Comparison of ENCODE assay signal across 10 cellular contexts in the genomic region with DNA sequence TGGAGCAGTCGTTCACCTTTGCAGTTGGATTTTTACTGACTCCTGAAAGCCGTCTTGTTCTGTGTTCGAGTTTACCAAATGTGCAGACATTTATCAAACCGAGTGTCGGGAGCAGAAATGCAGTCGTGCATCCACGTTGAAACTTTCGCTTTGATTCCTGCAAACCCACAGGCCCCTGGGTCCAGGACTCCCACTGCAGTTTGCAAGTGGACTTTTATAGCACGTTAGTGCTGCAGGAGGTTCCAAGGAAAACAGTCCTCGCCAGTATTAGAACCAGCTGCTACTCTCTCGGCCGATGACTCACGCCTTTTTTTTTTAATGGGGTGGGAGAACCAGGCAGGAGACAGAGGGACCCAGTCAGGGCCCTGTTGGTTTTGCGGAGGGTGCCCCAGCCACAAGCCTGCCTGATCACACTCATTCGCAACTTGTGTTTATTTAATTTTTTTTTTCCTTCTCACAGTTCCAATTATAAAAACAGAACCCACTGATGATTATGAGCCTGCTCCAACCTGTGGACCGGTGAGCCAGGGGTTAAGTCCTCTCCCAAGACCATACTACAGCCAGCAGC.
DNase-seq lines count a peak whose midpoint lies in the region; FAIRE-seq and TF ChIP-seq lines count a peak whose summit lies in the region.
"Had no signal": no experiment of that assay in that cellular context is flagged by ENCODE, and none has a peak within 500 bp of the region (broad histone marks: within the 10 kb centered on the region; RNA-seq: fewer than 3 reads in every experiment).

No MANE protein-coding gene starts in this region.

- no peak for TF ChIP-seq CTCF in nephron (IDR thresholded peaks at IDR 0.05; ENCODE audit: unreplicated experiment in 3 of 3)

- H3K27ac ChIP-seq in CD4-positive, alpha-beta memory T cell (ENCODE audit: low read depth, low read length) = no peak overlapping the region

- H3K4me1 ChIP-seq in CD4-positive, alpha-beta memory T cell (ENCODE audit: insufficient read depth, low read length) = no peaks in the 10 kb centered on the region

- no peaks in the 10 kb centered on the region for H3K9me3 Mint-ChIP-seq in nephron
- no peaks in the 10 kb centered on the region for H3K9me3 Mint-ChIP-seq in CD4-positive, alpha-beta memory T cell
- no peaks in the 10 kb centered on the region for H3K9me3 Mint-ChIP-seq in immature natural killer cell

- H3K27me3 Mint-ChIP-seq in nephron (ENCODE audit: low read depth) = no peaks in the 10 kb centered on the region
- H3K27me3 Mint-ChIP-seq in CD4-positive, alpha-beta memory T cell = no peaks in the 10 kb centered on the region
- no peaks in the 10 kb centered on the region for H3K27me3 Mint-ChIP-seq in immature natural killer cell (ENCODE audit: low read depth in 3 of 3)
- H3K27me3 Mint-ChIP-seq: dendritic cell treated with granulocyte-macrophage colony-stimulating factor and Interleukin-4, amounts not matched to agents 40 ng/mL and 50 ng/mL, for 4 days had no signal

- H3K4me3 Mint-ChIP-seq in nephron (peak overlapping the region in 2 of 3 experiments; percentile 19 to 58), immature natural killer cell (no peak overlapping the region)
- H3K4me3 Mint-ChIP-seq in CD4-positive, alpha-beta memory T cell = no peak overlapping the region
- H3K4me3 Mint-ChIP-seq: dendritic cell treated with granulocyte-macrophage colony-stimulating factor and Interleukin-4, amounts not matched to agents 40 ng/mL and 50 ng/mL, for 4 days had no signal

- no peaks in the 10 kb centered on the region for H3K36me3 Mint-ChIP-seq in nephron (ENCODE audit: low read depth)
- H3K36me3 Mint-ChIP-seq in CD4-positive, alpha-beta memory T cell = peaks cover 9 to 28% of the 10 kb centered on the region in 2 donors
- peaks cover 0 to 3% (median 0%) of the 10 kb centered on the region in 3 donors for H3K36me3 Mint-ChIP-seq in immature natural killer cell

- POLR2A ChIA-PET in CD4-positive, alpha-beta memory T cell (lab: Charles Lee; ENCODE audit: partially characterized antibody) = no interaction called here

- no peaks in the 10 kb centered on the region for H3K9me3 ChIP-seq in CD4-positive, alpha-beta memory T cell (ENCODE audit: control insufficient read depth in 1 of 2, low read length in 2 of 2)

- peak; percentile 91 for DNase-seq in AG08396 (ENCODE audit: low spot score)
- peak; percentile 29 for DNase-seq in HTR-8/SVneo (ENCODE audit: insufficient read length, low spot score)
- peak; percentile 78 for DNase-seq in dermis blood vessel endothelial cell
- no peak for DNase-seq in CD4-positive, alpha-beta memory T cell
- DNase-seq in immature natural killer cell = no peak
- no peak for DNase-seq in NCI-H1048 (lab: John Stamatoyannopoulos, UW)
- DNase-seq in NCI-H524 treated with DMSO at 0.1 percent for 48 hours (lab: John Stamatoyannopoulos, UW) = no peak

- H3K4me1 Mint-ChIP-seq in nephron (peaks cover 35% of the 10 kb centered on the region), immature natural killer cell (peaks cover 0 to 1% of the 10 kb centered on the region in 2 donors)
- peaks cover 0 to 13% (median 5%) of the 10 kb centered on the region in 4 donors for H3K4me1 Mint-ChIP-seq in CD4-positive, alpha-beta memory T cell

- CTCF ChIA-PET in CD4-positive, alpha-beta memory T cell (lab: Charles Lee; ENCODE audit: partially characterized antibody) = no interaction called here

- intact Hi-C loops in CD4-positive, alpha-beta memory T cell (cut with micrococcal nuclease) = no loop called here

- no peaks in the 10 kb centered on the region for H3K27me3 ChIP-seq in CD4-positive, alpha-beta memory T cell (ENCODE audit: insufficient read depth, low read length)

- H3K27ac Mint-ChIP-seq in nephron = peak overlapping the region; percentile 87 to 98 (median 96)
- no peak overlapping the region for H3K27ac Mint-ChIP-seq in CD4-positive, alpha-beta memory T cell
- no peak overlapping the region for H3K27ac Mint-ChIP-seq in immature natural killer cell
- H3K27ac Mint-ChIP-seq: dendritic cell treated with granulocyte-macrophage colony-stimulating factor and Interleukin-4, amounts not matched to agents 40 ng/mL and 50 ng/mL, for 4 days had no signal

- no peak for FAIRE-seq in HTR-8/SVneo (lab: Jason Lieb, UNC)
- FAIRE-seq: keratinocyte had no signal

- H3K4me3 ChIP-seq in CD4-positive, alpha-beta memory T cell (ENCODE audit: low read length in 2 of 2) = no peak overlapping the region

- H3K36me3 ChIP-seq in CD4-positive, alpha-beta memory T cell (ENCODE audit: insufficient read depth, low read length) = peaks cover 36% of the 10 kb centered on the region

Comparison
In these comparisons a context has a peak if more than half of its experiments do, and no peak if none do; other contexts are left out.
1. DNase-seq: peak in AG08396 (single experiment), HTR-8/SVneo (single experiment) and dermis blood vessel endothelial cell (single experiment); none in CD4-positive, alpha-beta memory T cell (0 of 5), immature natural killer cell (0 of 3), NCI-H1048 (single experiment) and NCI-H524 treated with DMSO at 0.1 percent for 48 hours (single experiment).
2. H3K27ac Mint-ChIP-seq: peak in nephron (3 of 3); none in CD4-positive, alpha-beta memory T cell (0 of 7) and immature natural killer cell (0 of 6).
3. H3K4me3 Mint-ChIP-seq: peak in nephron (2 of 3); none in CD4-positive, alpha-beta memory T cell (0 of 8) and immature natural killer cell (0 of 5).